ENCODE assay signal across 17 cellular contexts in genomic region chr3:187778726-187779125, GRCh38. TPM values are rescaled to one million over a fixed set of nuclear protein-coding genes. Genes with fewer than 3 reads are reported as not detected.
DNase-seq lines count a peak whose midpoint lies in the region; ATAC-seq lines count a peak whose summit lies in the region.
"Had no signal": no experiment of that assay in that cellular context is flagged by ENCODE, and none has a peak within 500 bp of the region (broad histone marks: within the 10 kb centered on the region; RNA-seq: fewer than 3 reads in every experiment).

No MANE protein-coding gene starts in this region.

- H3K4me1 Mint-ChIP-seq in activated T-cell treated with anti-CD3 and anti-CD28 coated beads, Interleukin-2, amount 50 U/mL, for 24 hours (ENCODE audit: low read depth) = peaks cover 62% of the 10 kb centered on the region
- H3K4me1 Mint-ChIP-seq in activated T-cell treated with anti-CD3 and anti-CD28 coated beads, Interleukin-2, amount 50 U/mL, for 4 hours (ENCODE audit: low read depth) = peaks cover 33% of the 10 kb centered on the region
- peaks cover 57% of the 10 kb centered on the region for H3K4me1 Mint-ChIP-seq in activated CD4-positive, alpha-beta memory T cell treated with anti-CD3 and anti-CD28 coated beads for 36 hours (ENCODE audit: low read depth)
- H3K4me1 Mint-ChIP-seq in dendritic cell treated with granulocyte-macrophage colony-stimulating factor and Interleukin-4, amounts not matched to agents 40 ng/mL and 50 ng/mL, for 4 days (ENCODE audit: low read depth) = peaks cover 67% of the 10 kb centered on the region
- peaks cover 52% of the 10 kb centered on the region for H3K4me1 Mint-ChIP-seq in stimulated activated effector memory CD8-positive, alpha-beta T cell treated with anti-CD3 and anti-CD28 coated beads, Interleukin-12 subunit alpha, Interleukin-12 subunit beta, amount 100 ng/mL, for 72 hours

- CTCF ChIA-PET in activated CD4-positive, alpha-beta memory T cell treated with anti-CD3 and anti-CD28 coated beads for 36 hours (lab: Charles Lee) = no interaction called here

- H3K4me3 Mint-ChIP-seq in activated T-cell treated with anti-CD3 and anti-CD28 coated beads, Interleukin-2, amount 50 U/mL, for 24 hours = no peak overlapping the region
- no peak overlapping the region for H3K4me3 Mint-ChIP-seq in activated T-cell treated with anti-CD3 and anti-CD28 coated beads, Interleukin-2, amount 50 U/mL, for 4 hours
- no peak overlapping the region for H3K4me3 Mint-ChIP-seq in activated CD4-positive, alpha-beta memory T cell treated with anti-CD3 and anti-CD28 coated beads for 36 hours
- H3K4me3 Mint-ChIP-seq in dendritic cell treated with granulocyte-macrophage colony-stimulating factor and Interleukin-4, amounts not matched to agents 40 ng/mL and 50 ng/mL, for 4 days = no peak overlapping the region
- no peak overlapping the region for H3K4me3 Mint-ChIP-seq in stimulated activated effector memory CD8-positive, alpha-beta T cell treated with anti-CD3 and anti-CD28 coated beads, Interleukin-12 subunit alpha, Interleukin-12 subunit beta, amount 100 ng/mL, for 72 hours
- H3K4me3 Mint-ChIP-seq: IgD-negative memory B cell had no signal

- DNase-seq in activated T-cell treated with anti-CD3 and anti-CD28 coated beads, Interleukin-2, amount 50 U/mL, for 24 hours = no peak
- DNase-seq in activated T-cell treated with anti-CD3 and anti-CD28 coated beads, Interleukin-2, amount 50 U/mL, for 4 hours = no peak
- DNase-seq in activated CD4-positive, alpha-beta memory T cell treated with anti-CD3 and anti-CD28 coated beads for 36 hours = no peak
- no peak for DNase-seq in stimulated activated effector memory CD8-positive, alpha-beta T cell treated with anti-CD3 and anti-CD28 coated beads, Interleukin-12 subunit alpha, Interleukin-12 subunit beta, amount 100 ng/mL, for 72 hours (ENCODE audit: low spot score in 2 of 2)
- no peak for DNase-seq in Ammon's horn (ENCODE audit: low spot score)
- DNase-seq: AML-193; CD4-positive, alpha-beta memory T cell; GF-D8; HCEC 1CT; NCI-H1417; NCI-H2029; NCI-H2171 treated with DMSO at 0.1 percent for 48 hours; NCI-H774 had no signal

- peak overlapping the region; percentile 89 for H3K27ac Mint-ChIP-seq in activated T-cell treated with anti-CD3 and anti-CD28 coated beads, Interleukin-2, amount 50 U/mL, for 24 hours
- H3K27ac Mint-ChIP-seq in activated CD4-positive, alpha-beta memory T cell treated with anti-CD3 and anti-CD28 coated beads for 36 hours = peak overlapping the region; percentile 86
- peak overlapping the region; percentile 22 for H3K27ac Mint-ChIP-seq in dendritic cell treated with granulocyte-macrophage colony-stimulating factor and Interleukin-4, amounts not matched to agents 40 ng/mL and 50 ng/mL, for 4 days
- peak overlapping the region; percentile 18 for H3K27ac Mint-ChIP-seq in stimulated activated effector memory CD8-positive, alpha-beta T cell treated with anti-CD3 and anti-CD28 coated beads, Interleukin-12 subunit alpha, Interleukin-12 subunit beta, amount 100 ng/mL, for 72 hours
- H3K27ac Mint-ChIP-seq: IgD-negative memory B cell had no signal

- peaks cover 3% of the 10 kb centered on the region for H3K9me3 Mint-ChIP-seq in activated T-cell treated with anti-CD3 and anti-CD28 coated beads, Interleukin-2, amount 50 U/mL, for 24 hours
- H3K9me3 Mint-ChIP-seq in activated T-cell treated with anti-CD3 and anti-CD28 coated beads, Interleukin-2, amount 50 U/mL, for 4 hours = no peaks in the 10 kb centered on the region
- H3K9me3 Mint-ChIP-seq in activated CD4-positive, alpha-beta memory T cell treated with anti-CD3 and anti-CD28 coated beads for 36 hours = no peaks in the 10 kb centered on the region
- H3K9me3 Mint-ChIP-seq in dendritic cell treated with granulocyte-macrophage colony-stimulating factor and Interleukin-4, amounts not matched to agents 40 ng/mL and 50 ng/mL, for 4 days = no peaks in the 10 kb centered on the region
- H3K9me3 Mint-ChIP-seq in stimulated activated effector memory CD8-positive, alpha-beta T cell treated with anti-CD3 and anti-CD28 coated beads, Interleukin-12 subunit alpha, Interleukin-12 subunit beta, amount 100 ng/mL, for 72 hours = no peaks in the 10 kb centered on the region
- H3K9me3 Mint-ChIP-seq: IgD-negative memory B cell had no signal

- intact Hi-C loops in activated CD4-positive, alpha-beta memory T cell treated with anti-CD3 and anti-CD28 coated beads for 36 hours (cut with micrococcal nuclease) = loop anchor here (1.0 to 10.0 kb wide), 3 partner anchors 8 to 1136 kb away; no protein-coding TSS in a partner anchor
- intact Hi-C loops in dendritic cell treated with granulocyte-macrophage colony-stimulating factor and Interleukin-4, amounts not matched to agents 40 ng/mL and 50 ng/mL, for 4 days (cut with micrococcal nuclease) = no loop called here

- no peak for ATAC-seq in activated T-cell treated with anti-CD3 and anti-CD28 coated beads, Interleukin-2, amount 50 U/mL, for 4 hours
- ATAC-seq in stimulated activated effector memory CD8-positive, alpha-beta T cell treated with anti-CD3 and anti-CD28 coated beads, Interleukin-12 subunit alpha, Interleukin-12 subunit beta, amount 100 ng/mL, for 72 hours = no peak
- no peak for ATAC-seq in HG02759 (IDR thresholded peaks at IDR 0.05; ENCODE audit: unreplicated experiment)
- ATAC-seq: A549 had no signal

- POLR2A ChIA-PET in activated CD4-positive, alpha-beta memory T cell treated with anti-CD3 and anti-CD28 coated beads for 36 hours (lab: Charles Lee) = interaction anchor here (1.6 kb wide), 1 partner anchor 35 kb away, joined by 6 read pairs; no protein-coding TSS in a partner anchor

- no peaks in the 10 kb centered on the region for H3K27me3 Mint-ChIP-seq in activated T-cell treated with anti-CD3 and anti-CD28 coated beads, Interleukin-2, amount 50 U/mL, for 24 hours
- H3K27me3 Mint-ChIP-seq in activated T-cell treated with anti-CD3 and anti-CD28 coated beads, Interleukin-2, amount 50 U/mL, for 4 hours (ENCODE audit: low read depth) = no peaks in the 10 kb centered on the region
- no peaks in the 10 kb centered on the region for H3K27me3 Mint-ChIP-seq in activated CD4-positive, alpha-beta memory T cell treated with anti-CD3 and anti-CD28 coated beads for 36 hours
- no peaks in the 10 kb centered on the region for H3K27me3 Mint-ChIP-seq in dendritic cell treated with granulocyte-macrophage colony-stimulating factor and Interleukin-4, amounts not matched to agents 40 ng/mL and 50 ng/mL, for 4 days

- H3K36me3 Mint-ChIP-seq in activated T-cell treated with anti-CD3 and anti-CD28 coated beads, Interleukin-2, amount 50 U/mL, for 24 hours (ENCODE audit: low read depth) = no peaks in the 10 kb centered on the region
- H3K36me3 Mint-ChIP-seq in activated T-cell treated with anti-CD3 and anti-CD28 coated beads, Interleukin-2, amount 50 U/mL, for 4 hours (ENCODE audit: insufficient read depth) = no peaks in the 10 kb centered on the region
- no peaks in the 10 kb centered on the region for H3K36me3 Mint-ChIP-seq in activated CD4-positive, alpha-beta memory T cell treated with anti-CD3 and anti-CD28 coated beads for 36 hours
- peaks cover 6% of the 10 kb centered on the region for H3K36me3 Mint-ChIP-seq in dendritic cell treated with granulocyte-macrophage colony-stimulating factor and Interleukin-4, amounts not matched to agents 40 ng/mL and 50 ng/mL, for 4 days (ENCODE audit: low read depth)
- peaks cover 10% of the 10 kb centered on the region for H3K36me3 Mint-ChIP-seq in stimulated activated effector memory CD8-positive, alpha-beta T cell treated with anti-CD3 and anti-CD28 coated beads, Interleukin-12 subunit alpha, Interleukin-12 subunit beta, amount 100 ng/mL, for 72 hours
- H3K36me3 Mint-ChIP-seq: CD4-positive, alpha-beta memory T cell; IgD-negative memory B cell had no signal

RNA-seq across cellular contexts. Expression of gene BCL6, which starts 33.5 kb away (rescaled TPM):
- 10 to 100 TPM; 35.7 to 40.5 (median 39.1) TPM for total RNA-seq in activated T-cell treated with anti-CD3 and anti-CD28 coated beads, Interleukin-2, amount 50 U/mL, for 4 hours
- 10 to 100 TPM; 41.4 to 51.3 TPM for total RNA-seq in activated CD4-positive, alpha-beta memory T cell treated with anti-CD3 and anti-CD28 coated beads for 36 hours

Comparison
In these comparisons a context has a peak if more than half of its experiments do, and no peak if none do; other contexts are left out.
1. H3K27ac Mint-ChIP-seq: peak in every context shown above with its lines; median percentile 89 in activated T-cell treated with anti-CD3 and anti-CD28 coated beads, Interleukin-2, amount 50 U/mL, for 24 hours; 86 in activated CD4-positive, alpha-beta memory T cell treated with anti-CD3 and anti-CD28 coated beads for 36 hours; 22 in dendritic cell treated with granulocyte-macrophage colony-stimulating factor and Interleukin-4, amounts not matched to agents 40 ng/mL and 50 ng/mL, for 4 days; 18 in stimulated activated effector memory CD8-positive, alpha-beta T cell treated with anti-CD3 and anti-CD28 coated beads, Interleukin-12 subunit alpha, Interleukin-12 subunit beta, amount 100 ng/mL, for 72 hours.